In the genomic region with DNA sequence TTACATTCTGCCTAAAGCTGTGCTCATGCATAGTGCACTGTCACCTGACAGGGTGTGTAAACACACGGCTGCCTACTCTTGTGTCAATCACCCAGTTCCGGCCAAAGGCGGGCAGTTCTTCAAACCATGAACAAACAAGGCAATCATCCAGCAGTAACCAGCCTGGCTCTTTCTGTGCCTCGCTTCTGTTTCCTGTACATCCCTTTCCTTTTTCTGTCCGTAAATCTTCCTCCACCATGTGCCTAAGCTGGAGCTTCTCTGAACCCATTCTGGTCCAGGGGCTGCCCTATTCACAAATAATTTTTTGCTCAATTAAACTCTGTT, we compare ENCODE assay signal across 12 cellular contexts.
DNase-seq lines count a peak whose midpoint lies in the region; ATAC-seq and TF ChIP-seq lines count a peak whose summit lies in the region.
"Had no signal": no experiment of that assay in that cellular context is flagged by ENCODE, and none has a peak within 500 bp of the region (broad histone marks: within the 10 kb centered on the region; RNA-seq: fewer than 3 reads in every experiment).

No MANE protein-coding gene starts in this region.

- intact Hi-C loops in sciatic nerve (cut with DNase I): no loop called here

- no peak overlapping the region for H3K9ac ChIP-seq in BLaER1 treated with 17β-estradiol and CSF1 and Interleukin-3, amounts not matched to agents 10 nM and 100 nM
- H3K9ac ChIP-seq in HUES64 (ENCODE audit: low read depth, low read length) (peak overlapping the region; percentile 56), liver (ENCODE audit: low read depth in 1 of 2, low read length in 2 of 2) (no peak overlapping the region)

- H3K36me3 ChIP-seq in BLaER1 treated with 17β-estradiol and CSF1 and Interleukin-3, amounts not matched to agents 10 nM and 100 nM: no peaks in the 10 kb centered on the region
- no peaks in the 10 kb centered on the region for H3K36me3 ChIP-seq in HUES64 (ENCODE audit: insufficient read depth, low read length)
- H3K36me3 ChIP-seq in liver (ENCODE audit: control insufficient read depth in 4 of 4, insufficient read depth in 3 of 4, low read depth in 1 of 4, low read length in 3 of 4): no peaks in the 10 kb centered on the region
- H3K36me3 ChIP-seq in Peyer's patch: no peaks in the 10 kb centered on the region
- H3K36me3 ChIP-seq: HAP-1 had no signal

- H3K4me1 ChIP-seq in BLaER1 treated with 17β-estradiol and CSF1 and Interleukin-3, amounts not matched to agents 10 nM and 100 nM: peaks cover 20 to 27% (median 22%) of the 10 kb centered on the region in 10 experiments
- H3K4me1 ChIP-seq in HUES64 (ENCODE audit: insufficient read depth, low read length) (peaks cover 16% of the 10 kb centered on the region), liver (ENCODE audit: control insufficient read depth in 4 of 4, insufficient read depth in 4 of 4, low read length in 3 of 4) (peaks cover 5 to 14% (median 6%) of the 10 kb centered on the region in 4 donors), Peyer's patch (no peaks in the 10 kb centered on the region)

- TF ChIP-seq POLR2A in Peyer's patch (IDR thresholded peaks at IDR 0.05): no peak

- peak overlapping the region in 3 of 11 experiments; percentile 14 to 39 (median 20); a peak in 5 of 22 replicates for H3K27ac ChIP-seq in BLaER1 treated with 17β-estradiol and CSF1 and Interleukin-3, amounts not matched to agents 10 nM and 100 nM
- H3K27ac ChIP-seq in HUES64 (ENCODE audit: low read depth, low read length) (peak overlapping the region; percentile 82), liver (ENCODE audit: low read depth in 1 of 2, low read length in 2 of 2) (peak overlapping the region; percentile 77 to 86), Peyer's patch (no peak overlapping the region)

- H3K4me2 ChIP-seq in BLaER1 treated with 17β-estradiol and CSF1 and Interleukin-3, amounts not matched to agents 10 nM and 100 nM: peak overlapping the region; percentile 38 to 67 (median 62); a peak in 20 of 22 replicates

- peak; percentile 75 for DNase-seq in SW480 (ENCODE audit: low spot score)
- no peak for DNase-seq in sciatic nerve (ENCODE audit: low spot score)
- no peak for DNase-seq in Peyer's patch
- DNase-seq in stimulated activated CD8-positive, alpha-beta memory T cell treated with anti-CD3 and anti-CD28 coated beads, Interleukin-4, amount 100 ng/mL, for 48 hours: no peak
- DNase-seq: DND-41, naive B cell had no signal

- no peak for TF ChIP-seq CTCF in liver (IDR thresholded peaks at IDR 0.05; ENCODE audit: low read depth, low read length, missing input control)
- no peak for TF ChIP-seq CTCF in Peyer's patch (IDR thresholded peaks at IDR 0.05)

- H3K4me3 ChIP-seq in BLaER1 treated with 17β-estradiol and CSF1 and Interleukin-3, amounts not matched to agents 10 nM and 100 nM: no peak overlapping the region
- H3K4me3 ChIP-seq in HUES64 (ENCODE audit: low read length) (no peak overlapping the region), liver (ENCODE audit: low read depth in 1 of 3, low read length in 3 of 3) (no peak overlapping the region), Peyer's patch (no peak overlapping the region)
- H3K4me3 ChIP-seq: HAP-1 had no signal

- no peaks in the 10 kb centered on the region for H3K9me3 ChIP-seq in BLaER1 treated with 17β-estradiol and CSF1 and Interleukin-3, amounts not matched to agents 10 nM and 100 nM (replicated peaks in 1 of 11)
- H3K9me3 ChIP-seq in HUES64 (ENCODE audit: insufficient read depth, low read depth, low read length): no peaks in the 10 kb centered on the region
- H3K9me3 ChIP-seq in liver (ENCODE audit: control insufficient read depth in 4 of 4, low read length in 3 of 4): no peaks in the 10 kb centered on the region
- H3K9me3 ChIP-seq in Peyer's patch: peaks cover 0 to 4% (median 0%) of the 10 kb centered on the region in 4 donors
- H3K9me3 ChIP-seq: HAP-1 had no signal

- ATAC-seq in GM21737 (IDR thresholded peaks at IDR 0.05; ENCODE audit: unreplicated experiment) (no peak), sciatic nerve (no peak)
- ATAC-seq: stimulated activated memory B cell treated with anti-CD40 and anti-IgM and Interleukin-4, amounts not matched to agents 10 μg/mL and 1 μg/mL and 100 μg/mL, for 72 hours had no signal

- no peaks in the 10 kb centered on the region for H4K20me1 ChIP-seq in BLaER1 treated with 17β-estradiol and CSF1 and Interleukin-3, amounts not matched to agents 10 nM and 100 nM

- H3K27me3 ChIP-seq in BLaER1 treated with 17β-estradiol and CSF1 and Interleukin-3, amounts not matched to agents 10 nM and 100 nM: no peaks in the 10 kb centered on the region
- H3K27me3 ChIP-seq in HUES64 (ENCODE audit: insufficient read depth, low read length) (no peaks in the 10 kb centered on the region), liver (ENCODE audit: control insufficient read depth in 4 of 4, insufficient read depth in 4 of 4, low read length in 3 of 4) (no peaks in the 10 kb centered on the region), Peyer's patch (no peaks in the 10 kb centered on the region)

- WGBS in HUES64: 72% methylated on average over 5 of the region's 5 CpGs
- 36% methylated on average over 5 of the region's 5 CpGs for whole genome bisulfite sequencing in liver

- peak; percentile 42 to 54 for TF ChIP-seq RAD21 in liver (IDR thresholded peaks at IDR 0.05)

TF ChIP-seq in liver, 16 proteins besides CTCF, POLR2A, EP300 and RAD21:
- TF ChIP-seq GABPA (IDR thresholded peaks at IDR 0.05 in 1 of 2, conservative IDR thresholded peaks at IDR 0.05 in 1 of 2) (no peak), RXRA (IDR thresholded peaks at IDR 0.05) (peak in 1 of 2 donors; percentile 80), FOXA2 (IDR thresholded peaks at IDR 0.05) (peak; percentile 96), HNF4A (conservative IDR thresholded peaks at IDR 0.05) (peak; percentile 26 to 59), SP1 (IDR thresholded peaks at IDR 0.05) (peak; percentile 76), TAF1 (conservative IDR thresholded peaks at IDR 0.05) (no peak), FOXA1 (IDR thresholded peaks at IDR 0.05) (peak; percentile 95), HNF4G (IDR thresholded peaks at IDR 0.05) (no peak), YY1 (IDR thresholded peaks at IDR 0.05) (peak; percentile 65), NR2F2 (IDR thresholded peaks at IDR 0.05) (no peak), JUND (IDR thresholded peaks at IDR 0.05) (peak in 1 of 2 donors; percentile 37), EGR1 (IDR thresholded peaks at IDR 0.05; ENCODE audit: low read depth in 2 of 2) (no peak)
- TF ChIP-seq, protein P1, sequence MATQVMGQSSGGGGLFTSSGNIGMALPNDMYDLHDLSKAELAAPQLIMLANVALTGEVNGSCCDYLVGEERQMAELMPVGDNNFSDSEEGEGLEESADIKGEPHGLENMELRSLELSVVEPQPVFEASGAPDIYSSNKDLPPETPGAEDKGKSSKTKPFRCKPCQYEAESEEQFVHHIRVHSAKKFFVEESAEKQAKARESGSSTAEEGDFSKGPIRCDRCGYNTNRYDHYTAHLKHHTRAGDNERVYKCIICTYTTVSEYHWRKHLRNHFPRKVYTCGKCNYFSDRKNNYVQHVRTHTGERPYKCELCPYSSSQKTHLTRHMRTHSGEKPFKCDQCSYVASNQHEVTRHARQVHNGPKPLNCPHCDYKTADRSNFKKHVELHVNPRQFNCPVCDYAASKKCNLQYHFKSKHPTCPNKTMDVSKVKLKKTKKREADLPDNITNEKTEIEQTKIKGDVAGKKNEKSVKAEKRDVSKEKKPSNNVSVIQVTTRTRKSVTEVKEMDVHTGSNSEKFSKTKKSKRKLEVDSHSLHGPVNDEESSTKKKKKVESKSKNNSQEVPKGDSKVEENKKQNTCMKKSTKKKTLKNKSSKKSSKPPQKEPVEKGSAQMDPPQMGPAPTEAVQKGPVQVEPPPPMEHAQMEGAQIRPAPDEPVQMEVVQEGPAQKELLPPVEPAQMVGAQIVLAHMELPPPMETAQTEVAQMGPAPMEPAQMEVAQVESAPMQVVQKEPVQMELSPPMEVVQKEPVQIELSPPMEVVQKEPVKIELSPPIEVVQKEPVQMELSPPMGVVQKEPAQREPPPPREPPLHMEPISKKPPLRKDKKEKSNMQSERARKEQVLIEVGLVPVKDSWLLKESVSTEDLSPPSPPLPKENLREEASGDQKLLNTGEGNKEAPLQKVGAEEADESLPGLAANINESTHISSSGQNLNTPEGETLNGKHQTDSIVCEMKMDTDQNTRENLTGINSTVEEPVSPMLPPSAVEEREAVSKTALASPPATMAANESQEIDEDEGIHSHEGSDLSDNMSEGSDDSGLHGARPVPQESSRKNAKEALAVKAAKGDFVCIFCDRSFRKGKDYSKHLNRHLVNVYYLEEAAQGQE (IDR thresholded peaks at IDR 0.05): peak; percentile 60
- TF ChIP-seq, protein P2, sequence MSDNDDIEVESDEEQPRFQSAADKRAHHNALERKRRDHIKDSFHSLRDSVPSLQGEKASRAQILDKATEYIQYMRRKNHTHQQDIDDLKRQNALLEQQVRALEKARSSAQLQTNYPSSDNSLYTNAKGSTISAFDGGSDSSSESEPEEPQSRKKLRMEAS (IDR thresholded peaks at IDR 0.05): peak; percentile 73
- TF ChIP-seq, protein P3, sequence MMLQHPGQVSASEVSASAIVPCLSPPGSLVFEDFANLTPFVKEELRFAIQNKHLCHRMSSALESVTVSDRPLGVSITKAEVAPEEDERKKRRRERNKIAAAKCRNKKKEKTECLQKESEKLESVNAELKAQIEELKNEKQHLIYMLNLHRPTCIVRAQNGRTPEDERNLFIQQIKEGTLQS (IDR thresholded peaks at IDR 0.05): no peak
- TF ChIP-seq, protein P4, sequence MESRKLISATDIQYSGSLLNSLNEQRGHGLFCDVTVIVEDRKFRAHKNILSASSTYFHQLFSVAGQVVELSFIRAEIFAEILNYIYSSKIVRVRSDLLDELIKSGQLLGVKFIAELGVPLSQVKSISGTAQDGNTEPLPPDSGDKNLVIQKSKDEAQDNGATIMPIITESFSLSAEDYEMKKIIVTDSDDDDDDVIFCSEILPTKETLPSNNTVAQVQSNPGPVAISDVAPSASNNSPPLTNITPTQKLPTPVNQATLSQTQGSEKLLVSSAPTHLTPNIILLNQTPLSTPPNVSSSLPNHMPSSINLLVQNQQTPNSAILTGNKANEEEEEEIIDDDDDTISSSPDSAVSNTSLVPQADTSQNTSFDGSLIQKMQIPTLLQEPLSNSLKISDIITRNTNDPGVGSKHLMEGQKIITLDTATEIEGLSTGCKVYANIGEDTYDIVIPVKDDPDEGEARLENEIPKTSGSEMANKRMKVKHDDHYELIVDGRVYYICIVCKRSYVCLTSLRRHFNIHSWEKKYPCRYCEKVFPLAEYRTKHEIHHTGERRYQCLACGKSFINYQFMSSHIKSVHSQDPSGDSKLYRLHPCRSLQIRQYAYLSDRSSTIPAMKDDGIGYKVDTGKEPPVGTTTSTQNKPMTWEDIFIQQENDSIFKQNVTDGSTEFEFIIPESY (IDR thresholded peaks at IDR 0.05): peak; percentile 57

Comparison
In these comparisons a context has a peak if more than half of its experiments do, and no peak if none do; other contexts are left out.
1. H3K27ac ChIP-seq: peak in HUES64 (single experiment) and liver (2 of 2); none in Peyer's patch (0 of 4).